ENCODE assay signal across 26 cellular contexts in genomic region chr18:38330573-38330972, GRCh38.
DNase-seq lines count a peak whose midpoint lies in the region; ATAC-seq and TF ChIP-seq lines count a peak whose summit lies in the region.
"Had no signal": no experiment of that assay in that cellular context is flagged by ENCODE, and none has a peak within 500 bp of the region (broad histone marks: within the 10 kb centered on the region; RNA-seq: fewer than 3 reads in every experiment).

No MANE protein-coding gene starts in this region.

- no peak overlapping the region for H3K4me3 ChIP-seq in GM12865 (ENCODE audit: low read depth, low read length)
- H3K4me3 ChIP-seq in Jurkat, Clone E6-1 (ENCODE audit: low read length), result no peak overlapping the region
- H3K4me3 ChIP-seq: K562, SK-N-MC had no signal

- peak; percentile 5 for DNase-seq in activated naive CD4-positive, alpha-beta T cell treated with anti-CD3 and anti-CD28 coated beads for 36 hours
- DNase-seq in activated naive CD4-positive, alpha-beta T cell treated with anti-CD3 and anti-CD28 coated beads, Interleukin-2, amount 50 U/mL, for 16 hours, result no peak
- DNase-seq in GM12865 (ENCODE audit: low read depth) (peak; percentile 24), endothelial cell (ENCODE audit: low spot score) (no peak), left ventricle myocardium superior (no peak)
- peak; percentile 65 for DNase-seq in Jurkat, Clone E6-1 (ENCODE audit: low read depth, low spot score)
- no peak for DNase-seq in activated naive CD8-positive, alpha-beta T cell treated with anti-CD3 and anti-CD28 coated beads, Interleukin-2, amount 50 U/mL, for 24 hours
- DNase-seq: C1 segment of cervical spinal cord; Caco-2; CD4-positive, alpha-beta memory T cell; DMS 273 treated with DMSO at 0.1 percent for 48 hours; DMS79; GF-D8; Kasumi-1; MV-4-11; NCI-H1105; NCI-H1436 treated with DMSO at 0.1 percent for 48 hours; NCI-H187 treated with DMSO at 0.1 percent for 48 hours; NCI-H2107; NCI-H524; NCI-H748 treated with DMSO at 0.1 percent for 48 hours; SIG-M5 had no signal

- TF ChIP-seq CTCF in GM12865 (IDR thresholded peaks at IDR 0.05; ENCODE audit: insufficient read depth, low read depth, low read length, missing control alignments) (no peak), endothelial cell (IDR thresholded peaks at IDR 0.05; ENCODE audit: unreplicated experiment) (no peak)

- H3K36me3 Mint-ChIP-seq in activated naive CD4-positive, alpha-beta T cell treated with anti-CD3 and anti-CD28 coated beads for 36 hours (ENCODE audit: low read depth), result no peaks in the 10 kb centered on the region
- H3K36me3 Mint-ChIP-seq in activated naive CD8-positive, alpha-beta T cell treated with anti-CD3 and anti-CD28 coated beads, Interleukin-2, amount 50 U/mL, for 24 hours (ENCODE audit: low read depth), result no peaks in the 10 kb centered on the region
- no peaks in the 10 kb centered on the region for H3K36me3 Mint-ChIP-seq in endothelial cell (ENCODE audit: low read depth, unreplicated experiment)
- H3K36me3 Mint-ChIP-seq: CD4-positive, alpha-beta memory T cell had no signal

- no peaks in the 10 kb centered on the region for H3K27me3 Mint-ChIP-seq in activated naive CD4-positive, alpha-beta T cell treated with anti-CD3 and anti-CD28 coated beads for 36 hours (ENCODE audit: low read depth)
- H3K27me3 Mint-ChIP-seq in activated naive CD8-positive, alpha-beta T cell treated with anti-CD3 and anti-CD28 coated beads, Interleukin-2, amount 50 U/mL, for 24 hours, result no peaks in the 10 kb centered on the region
- H3K27me3 Mint-ChIP-seq in endothelial cell (ENCODE audit: unreplicated experiment), result no peaks in the 10 kb centered on the region
- H3K27me3 Mint-ChIP-seq: CD4-positive, alpha-beta memory T cell had no signal

- peak; percentile 75 for ATAC-seq in activated naive CD8-positive, alpha-beta T cell treated with anti-CD3 and anti-CD28 coated beads, Interleukin-2, amount 50 U/mL, for 24 hours
- ATAC-seq in left ventricle myocardium superior, result no peak
- ATAC-seq: HCT116, HepG2, K562 had no signal

- intact Hi-C loops in activated naive CD4-positive, alpha-beta T cell treated with anti-CD3 and anti-CD28 coated beads for 36 hours (cut with micrococcal nuclease), result no loop called here
- intact Hi-C loops in left ventricle myocardium superior (cut with micrococcal nuclease), result no loop called here

- H3K4me3 Mint-ChIP-seq in activated naive CD4-positive, alpha-beta T cell treated with anti-CD3 and anti-CD28 coated beads for 36 hours, result no peak overlapping the region
- no peak overlapping the region for H3K4me3 Mint-ChIP-seq in activated naive CD8-positive, alpha-beta T cell treated with anti-CD3 and anti-CD28 coated beads, Interleukin-2, amount 50 U/mL, for 24 hours
- no peak overlapping the region for H3K4me3 Mint-ChIP-seq in endothelial cell (ENCODE audit: unreplicated experiment)
- H3K4me3 Mint-ChIP-seq: CD4-positive, alpha-beta memory T cell had no signal

- H3K4me1 Mint-ChIP-seq in activated naive CD4-positive, alpha-beta T cell treated with anti-CD3 and anti-CD28 coated beads for 36 hours (ENCODE audit: low read depth), result no peaks in the 10 kb centered on the region
- no peaks in the 10 kb centered on the region for H3K4me1 Mint-ChIP-seq in activated naive CD8-positive, alpha-beta T cell treated with anti-CD3 and anti-CD28 coated beads, Interleukin-2, amount 50 U/mL, for 24 hours
- H3K4me1 Mint-ChIP-seq in endothelial cell (ENCODE audit: unreplicated experiment), result no peaks in the 10 kb centered on the region
- H3K4me1 Mint-ChIP-seq: CD4-positive, alpha-beta memory T cell had no signal

- H3K27ac Mint-ChIP-seq in activated naive CD4-positive, alpha-beta T cell treated with anti-CD3 and anti-CD28 coated beads for 36 hours, result no peak overlapping the region
- H3K27ac Mint-ChIP-seq in activated naive CD8-positive, alpha-beta T cell treated with anti-CD3 and anti-CD28 coated beads, Interleukin-2, amount 50 U/mL, for 24 hours, result no peak overlapping the region
- no peak overlapping the region for H3K27ac Mint-ChIP-seq in endothelial cell (ENCODE audit: unreplicated experiment)
- H3K27ac Mint-ChIP-seq: CD4-positive, alpha-beta memory T cell had no signal

- CTCF ChIA-PET in activated naive CD4-positive, alpha-beta T cell treated with anti-CD3 and anti-CD28 coated beads for 36 hours (lab: Charles Lee), result no interaction called here

- no peaks in the 10 kb centered on the region for H3K9me3 Mint-ChIP-seq in activated naive CD4-positive, alpha-beta T cell treated with anti-CD3 and anti-CD28 coated beads for 36 hours
- H3K9me3 Mint-ChIP-seq in activated naive CD8-positive, alpha-beta T cell treated with anti-CD3 and anti-CD28 coated beads, Interleukin-2, amount 50 U/mL, for 24 hours, result peaks cover 5% of the 10 kb centered on the region
- H3K9me3 Mint-ChIP-seq in endothelial cell (ENCODE audit: unreplicated experiment), result no peaks in the 10 kb centered on the region

Comparison
In these comparisons a context has a peak if more than half of its experiments do, and no peak if none do; other contexts are left out.
1. DNase-seq: peak in activated naive CD4-positive, alpha-beta T cell treated with anti-CD3 and anti-CD28 coated beads for 36 hours (single experiment), GM12865 (single experiment) and Jurkat, Clone E6-1 (single experiment); none in activated naive CD4-positive, alpha-beta T cell treated with anti-CD3 and anti-CD28 coated beads, Interleukin-2, amount 50 U/mL, for 16 hours (single experiment), activated naive CD8-positive, alpha-beta T cell treated with anti-CD3 and anti-CD28 coated beads, Interleukin-2, amount 50 U/mL, for 24 hours (single experiment), endothelial cell (single experiment) and left ventricle myocardium superior (single experiment).